Comparison of ENCODE assay signal across 8 cellular contexts in genomic region chr1:98051065-98051675, GRCh38.
DNase-seq lines count a peak whose midpoint lies in the region; ATAC-seq and TF ChIP-seq lines count a peak whose summit lies in the region.

No MANE protein-coding gene starts in this region.

- H3K36me3 Mint-ChIP-seq in mesothelial cell of epicardium, result no peaks in the 10 kb centered on the region

- H3K27ac Mint-ChIP-seq in mesothelial cell of epicardium, result no peak overlapping the region

- TF ChIP-seq CTCF in AG04450 (IDR thresholded peaks at IDR 0.05; ENCODE audit: low read depth, low read length) (peak; percentile 95), mesothelial cell of epicardium (IDR thresholded peaks at IDR 0.05; ENCODE audit: unreplicated experiment) (peak; percentile 88)

- POLR2A ChIA-PET in AG04450 (lab: Yijun Ruan, JAX), result interaction anchor here (0.6 kb wide), 1 partner anchor 474 kb away, joined by 3 read pairs; no protein-coding TSS in a partner anchor

- H3K9me3 ChIP-seq in AG04450 (ENCODE audit: control insufficient read depth, insufficient read depth, low read length), result no peaks in the 10 kb centered on the region
- no peaks in the 10 kb centered on the region for H3K9me3 ChIP-seq in effector memory CD4-positive, alpha-beta T cell (ENCODE audit: control insufficient read depth, low read length)

- no peaks in the 10 kb centered on the region for H3K9me3 Mint-ChIP-seq in mesothelial cell of epicardium

- no peak overlapping the region for H3K4me3 ChIP-seq in AG04450 (ENCODE audit: low read depth, low read length)
- no peak overlapping the region for H3K4me3 ChIP-seq in effector memory CD4-positive, alpha-beta T cell (ENCODE audit: insufficient read depth, low read depth, low read length, poor library complexity, severe bottlenecking)

- H3K27me3 ChIP-seq in AG04450 (ENCODE audit: control insufficient read depth, insufficient read depth, low read length), result no peaks in the 10 kb centered on the region
- H3K27me3 ChIP-seq in effector memory CD4-positive, alpha-beta T cell (replicated peaks; ENCODE audit: control insufficient read depth, insufficient read depth, low read length, poor library complexity, severe bottlenecking), result peaks cover 56% of the 10 kb centered on the region

- H3K27me3 Mint-ChIP-seq in mesothelial cell of epicardium (ENCODE audit: low read depth), result peaks cover 74% of the 10 kb centered on the region

- peak; percentile 49 for ATAC-seq in GM18502 (IDR thresholded peaks at IDR 0.05; ENCODE audit: poor library complexity, unreplicated experiment)
- peak; percentile 46 for ATAC-seq in HG03280 (IDR thresholded peaks at IDR 0.05; ENCODE audit: unreplicated experiment)

- peaks cover 22% of the 10 kb centered on the region for H3K4me1 ChIP-seq in effector memory CD4-positive, alpha-beta T cell (ENCODE audit: control insufficient read depth, insufficient read depth, low read length, poor library complexity, severe bottlenecking)

- H3K36me3 ChIP-seq in effector memory CD4-positive, alpha-beta T cell (ENCODE audit: control insufficient read depth, insufficient read depth, low read length), result no peaks in the 10 kb centered on the region

- H3K4me1 Mint-ChIP-seq in mesothelial cell of epicardium, result peaks cover 28% of the 10 kb centered on the region

- DNase-seq in AG04450 (ENCODE audit: low read depth, low spot score) (no peak), NCI-H526 (lab: John Stamatoyannopoulos, UW) (peak; percentile 29 to 82), mesothelial cell of epicardium (ENCODE audit: low spot score in 2 of 2, unreplicated experiment in 2 of 2) (peak in 1 of 2 experiments; percentile 82)
- peak; percentile 65 to 73 for DNase-seq in activated CD4-positive, alpha-beta T cell treated with anti-CD3 and anti-CD28 coated beads, Interleukin-2, amount 50 U/mL, for 4 hours
- peak; percentile 30 to 53 (median 31) for DNase-seq in effector memory CD4-positive, alpha-beta T cell
- DNase-seq in stimulated activated naive CD4-positive, alpha-beta T cell treated with Interleukin-2 at 50 U/mL for 16 hours (lab: John Stamatoyannopoulos, UW), result peak; percentile 56

- CTCF ChIA-PET in AG04450 (lab: Charles Lee), result interaction anchor here (0.6 to 9.7 kb wide), 31 partner anchors 9 to 1131 kb away, joined by 3 to 124 read pairs (median 3); no protein-coding TSS in a partner anchor

- H3K27ac ChIP-seq in AG04450 (ENCODE audit: low read depth, low read length), result no peak overlapping the region
- no peak overlapping the region for H3K27ac ChIP-seq in effector memory CD4-positive, alpha-beta T cell (ENCODE audit: insufficient read depth, low read length, poor library complexity, severe bottlenecking)

- no peak overlapping the region for H3K4me3 Mint-ChIP-seq in mesothelial cell of epicardium
